8 cellular contexts compared by ENCODE assay signal in the genomic region with DNA sequence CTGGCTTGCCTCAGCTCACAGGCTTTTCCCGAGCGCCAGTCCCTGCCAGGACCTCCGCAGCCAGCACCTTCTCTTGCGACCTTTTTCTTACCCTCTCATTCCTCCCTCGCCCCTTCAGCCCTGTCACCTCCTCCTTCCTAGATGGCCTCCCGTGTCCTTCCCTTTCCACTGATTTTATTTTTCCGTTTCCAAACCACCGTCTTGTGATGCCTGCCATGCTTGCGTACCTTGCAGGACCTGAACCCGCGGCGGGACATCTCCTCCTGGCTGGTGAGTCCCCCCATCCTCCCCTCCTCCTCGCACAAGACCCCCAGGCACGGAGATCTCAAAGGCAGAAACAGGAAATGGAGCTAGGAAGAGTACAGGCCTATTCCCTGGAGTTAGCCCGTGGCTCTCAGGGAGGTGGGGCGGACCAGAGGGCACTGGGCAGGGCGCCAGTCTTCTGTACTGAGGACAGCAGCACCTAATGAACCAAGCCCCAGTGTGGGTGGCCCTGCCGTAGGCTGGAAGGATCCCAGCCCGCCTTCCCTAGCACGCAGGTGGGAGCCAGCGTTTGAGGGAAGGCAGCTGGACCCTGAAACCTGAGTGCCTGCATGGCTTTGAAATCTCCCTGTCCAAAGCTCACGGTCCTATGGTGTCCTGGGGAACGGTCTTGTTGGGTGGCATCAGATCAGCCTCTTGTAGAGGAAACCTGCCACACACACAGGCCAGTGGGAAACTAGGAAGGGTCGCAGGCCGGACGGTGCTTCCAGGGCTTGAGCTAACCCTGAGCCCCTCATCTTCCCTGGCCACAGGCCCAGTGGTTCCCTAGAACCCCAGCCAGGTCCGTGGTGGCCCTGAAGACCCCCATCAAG. TPM values are rescaled to one million over a fixed set of nuclear protein-coding genes. Genes with fewer than 3 reads are reported as not detected.
DNase-seq lines count a peak whose midpoint lies in the region; ATAC-seq, FAIRE-seq and TF ChIP-seq lines count a peak whose summit lies in the region.

No MANE protein-coding gene starts in this region.

- H3K9me3 Mint-ChIP-seq in brain, result peaks cover 0 to 3% (median 0%) of the 10 kb centered on the region in 5 experiments

- TF ChIP-seq CTCF in GM12875 (IDR thresholded peaks at IDR 0.05; ENCODE audit: borderline replicate concordance, insufficient read depth, low read depth, low read length) (no peak), OCI-LY1 (IDR thresholded peaks at IDR 0.05; ENCODE audit: low read length) (no peak), brain (conservative IDR thresholded peaks at IDR 0.05) (no peak), keratinocyte (optimal IDR thresholded peaks at IDR 0.05 in 1 of 3, IDR thresholded peaks at IDR 0.05 in 1 of 3, conservative IDR thresholded peaks at IDR 0.05 in 1 of 3; ENCODE audit: extremely low read depth in 1 of 3, insufficient read depth in 2 of 3, low read length in 3 of 3) (no peak)

- no peaks in the 10 kb centered on the region for H3K9me3 ChIP-seq in OCI-LY1 (ENCODE audit: low read length)
- no peaks in the 10 kb centered on the region for H3K9me3 ChIP-seq in keratinocyte (ENCODE audit: control insufficient read depth, low read depth, low read length)

- H3K4me3 ChIP-seq in ACC112 (ENCODE audit: low read depth, low read length) (peak overlapping the region; percentile 100), GM12875 (ENCODE audit: low read depth, low read length) (peak overlapping the region; percentile 61), OCI-LY1 (ENCODE audit: low read depth, low read length, poor library complexity, severe bottlenecking) (peak overlapping the region; percentile 75), keratinocyte (ENCODE audit: control insufficient read depth in 2 of 3, extremely low read depth in 1 of 3, insufficient read depth in 2 of 3, low read depth in 1 of 3, low read length in 3 of 3) (peak overlapping the region; percentile 83 to 99 (median 95))

- H3K4me3 Mint-ChIP-seq in brain, result peak overlapping the region; percentile 88 to 96 (median 91)

- H3F3A ChIP-seq in OCI-LY1 (ENCODE audit: insufficient read depth, low read length), result peaks cover 9% of the 10 kb centered on the region; the same call in 1 of the 2 replicates

- H3K27ac ChIP-seq in ACC112 (ENCODE audit: low read depth, low read length), result peak overlapping the region; percentile 73
- H3K27ac ChIP-seq in OCI-LY1 (ENCODE audit: low read depth, low read length, poor library complexity, severe bottlenecking), result peak overlapping the region; percentile 42
- peak overlapping the region; percentile 61 for H3K27ac ChIP-seq in keratinocyte (ENCODE audit: control insufficient read depth, insufficient read depth, low read length)

- DNase-seq in keratinocyte (ENCODE audit: low read depth, low spot score) (no peak), iPS-NIHi7 (ENCODE audit: extremely low spot score) (no peak)
- DNase-seq in stimulated activated CD8-positive, alpha-beta memory T cell treated with anti-CD3 and anti-CD28 coated beads, Interleukin-4, amount 100 ng/mL, for 48 hours, result peak; percentile 49

- peak overlapping the region; percentile 79 to 97 (median 95) for H3K27ac Mint-ChIP-seq in brain

- H3K36me3 ChIP-seq in ACC112 (ENCODE audit: insufficient read depth, low read length), result no peaks in the 10 kb centered on the region; the same call in 1 of the 2 replicates
- H3K36me3 ChIP-seq in OCI-LY1 (ENCODE audit: insufficient read depth, low read length), result no peaks in the 10 kb centered on the region
- peaks cover 14 to 23% of the 10 kb centered on the region in 2 experiments for H3K36me3 ChIP-seq in keratinocyte (ENCODE audit: control insufficient read depth in 2 of 2, extremely low read depth in 1 of 2, insufficient read depth in 2 of 2, low read length in 2 of 2)

- peaks cover 10% of the 10 kb centered on the region for H3K36me3 Mint-ChIP-seq in brain

- H3K4me1 Mint-ChIP-seq in brain, result peaks cover 42% of the 10 kb centered on the region

- FAIRE-seq in keratinocyte (lab: Jason Lieb, UNC), result no peak

- H4K20me1 ChIP-seq in OCI-LY1 (ENCODE audit: insufficient read depth, low read length) (no peaks in the 10 kb centered on the region), keratinocyte (ENCODE audit: control insufficient read depth, extremely low read depth, insufficient read depth, low read length) (no peaks in the 10 kb centered on the region)

- no peak for ATAC-seq in HG03280 (IDR thresholded peaks at IDR 0.05; ENCODE audit: unreplicated experiment)

- peaks cover 5% of the 10 kb centered on the region for H3K27me3 Mint-ChIP-seq in brain

- H3K4me1 ChIP-seq in ACC112 (ENCODE audit: control insufficient read depth, insufficient read depth, low read length, unreplicated experiment) (peaks cover 26% of the 10 kb centered on the region), OCI-LY1 (ENCODE audit: insufficient read depth, low read length, severe bottlenecking) (peaks cover 47% of the 10 kb centered on the region), keratinocyte (ENCODE audit: control insufficient read depth, extremely low read depth, insufficient read depth, low read length) (peaks cover 14% of the 10 kb centered on the region)

- no peaks in the 10 kb centered on the region for H3K9me2 ChIP-seq in OCI-LY1 (ENCODE audit: low read depth, low read length)

- H3K9me1 ChIP-seq in keratinocyte (ENCODE audit: control insufficient read depth, extremely low read depth, insufficient read depth, low read length), result no peaks in the 10 kb centered on the region

- H3K9ac ChIP-seq in OCI-LY1 (ENCODE audit: low read length), result peak overlapping the region; percentile 89
- H3K9ac ChIP-seq in keratinocyte (ENCODE audit: control insufficient read depth, extremely low read depth, insufficient read depth, low read length), result peak overlapping the region; percentile 86

- H3K27me3 ChIP-seq in ACC112 (ENCODE audit: insufficient read depth, low read length) (no peaks in the 10 kb centered on the region), OCI-LY1 (ENCODE audit: insufficient read depth, low read length) (0 out of 2 replicates have a peak, but pooled peaks cover 1% of the 10 kb centered on the region), keratinocyte (ENCODE audit: control insufficient read depth, extremely low read depth, insufficient read depth, low read length) (no peaks in the 10 kb centered on the region)

- H3K79me2 ChIP-seq in ACC112 (ENCODE audit: control insufficient read depth, insufficient read depth, low read length, unreplicated experiment), result peaks cover 18% of the 10 kb centered on the region
- H3K79me2 ChIP-seq in OCI-LY1 (ENCODE audit: insufficient read depth, low read length), result no peaks in the 10 kb centered on the region
- peaks cover 13% of the 10 kb centered on the region for H3K79me2 ChIP-seq in keratinocyte (ENCODE audit: control insufficient read depth, insufficient read depth, low read length)

- H3K4me2 ChIP-seq in OCI-LY1 (ENCODE audit: low read length), result peak overlapping the region; percentile 85
- H3K4me2 ChIP-seq in keratinocyte (ENCODE audit: control insufficient read depth, extremely low read depth, insufficient read depth, low read depth, low read length), result peak overlapping the region; percentile 88

- dilution Hi-C loops in keratinocyte (cut with MboI; ENCODE audit: extremely low pct_ligation_motif_present, low sequenced_read_pairs), result no loop called here

- peak overlapping the region; percentile 62 for H2AFZ ChIP-seq in ACC112 (ENCODE audit: low read length, unreplicated experiment)
- H2AFZ ChIP-seq in OCI-LY1 (ENCODE audit: low read length), result no peak overlapping the region
- H2AFZ ChIP-seq in keratinocyte (ENCODE audit: control insufficient read depth, low read length), result peak overlapping the region; percentile 84

RNA-seq across cellular contexts. Expression of a gene that starts 0.6 kb away (rescaled TPM):
- polyA plus RNA-seq in brain (ENCODE audit: insufficient read depth, low read depth, low replicate concordance) (38.7 TPM), keratinocyte (10.4 to 25.6 TPM (median 17.1 TPM) in 3 replicates)
- polyA plus RNA-seq in keratinocyte (2011; ENCODE audit: low read depth), result 2.1 TPM
- polyA plus RNA-seq in keratinocyte (2011; cell fraction: cytosol; rRNA removed), result 11.2 and 20.0 TPM in 2 replicates
- 4.3 and 4.5 TPM in 2 replicates for polyA plus RNA-seq in keratinocyte (2011; cell fraction: nucleus; rRNA removed)
- polyA plus RNA-seq in keratinocyte (2012; ENCODE audit: low replicate concordance), result 15.6 and 35.2 TPM in 2 replicates
- polyA minus RNA-seq in keratinocyte, result 4.9 to 16.3 TPM (median 5.5 TPM) in 3 replicates
- 12.9 TPM for polyA minus RNA-seq in keratinocyte (2011; cell fraction: cytosol; rRNA and poly(A)+ RNA removed)
- polyA minus RNA-seq in keratinocyte (2011; cell fraction: nucleus; rRNA and poly(A)+ RNA removed), result 1.7 and 2.9 TPM in 2 replicates

RNA-seq across cellular contexts. Expression of a gene that starts 17.4 kb away (rescaled TPM):
- polyA plus RNA-seq in brain (ENCODE audit: insufficient read depth, low read depth, low replicate concordance) (88.3 TPM), keratinocyte (3.3 to 6.9 TPM (median 4.1 TPM) in 3 replicates)
- polyA plus RNA-seq in keratinocyte (2011; ENCODE audit: low read depth), result 14.1 TPM
- 6.6 and 11.6 TPM in 2 replicates for polyA plus RNA-seq in keratinocyte (2011; cell fraction: cytosol; rRNA removed)
- 10.1 and 12.5 TPM in 2 replicates for polyA plus RNA-seq in keratinocyte (2011; cell fraction: nucleus; rRNA removed)
- polyA plus RNA-seq in keratinocyte (2012; ENCODE audit: low replicate concordance), result 14.9 and 19.0 TPM in 2 replicates
- polyA minus RNA-seq in keratinocyte, result 3.1 to 24.6 TPM (median 5.8 TPM) in 3 replicates
- polyA minus RNA-seq in keratinocyte (2011; cell fraction: cytosol; rRNA and poly(A)+ RNA removed), result 15.5 TPM
- polyA minus RNA-seq in keratinocyte (2011; cell fraction: nucleus; rRNA and poly(A)+ RNA removed), result 3.2 and 6.3 TPM in 2 replicates

RNA-seq across cellular contexts. Expression of a gene that starts 21.8 kb away (rescaled TPM):
- polyA plus RNA-seq in brain (ENCODE audit: insufficient read depth, low read depth, low replicate concordance), result 278 TPM
- 294 to 346 TPM (median 316 TPM) in 3 replicates for polyA plus RNA-seq in keratinocyte
- 56.5 TPM for polyA plus RNA-seq in keratinocyte (2011; ENCODE audit: low read depth)
- polyA plus RNA-seq in keratinocyte (2011; cell fraction: cytosol; rRNA removed), result 303 and 332 TPM in 2 replicates
- 227 and 268 TPM in 2 replicates for polyA plus RNA-seq in keratinocyte (2011; cell fraction: nucleus; rRNA removed)
- polyA plus RNA-seq in keratinocyte (2012; ENCODE audit: low replicate concordance), result 178 and 256 TPM in 2 replicates
- polyA minus RNA-seq in keratinocyte, result 224 to 376 TPM (median 273 TPM) in 3 replicates
- 175 TPM for polyA minus RNA-seq in keratinocyte (2011; cell fraction: cytosol; rRNA and poly(A)+ RNA removed)
- polyA minus RNA-seq in keratinocyte (2011; cell fraction: nucleus; rRNA and poly(A)+ RNA removed), result 65.1 and 65.2 TPM in 2 replicates

RNA-seq across cellular contexts. Expression of a gene that starts 25.7 kb away (rescaled TPM):
- polyA plus RNA-seq in brain (ENCODE audit: insufficient read depth, low read depth, low replicate concordance) (50.9 TPM), keratinocyte (17.4 to 18.1 TPM (median 17.7 TPM) in 3 replicates)
- polyA plus RNA-seq in keratinocyte (2011; ENCODE audit: low read depth), result 20.2 TPM
- 7.7 and 11.0 TPM in 2 replicates for polyA plus RNA-seq in keratinocyte (2011; cell fraction: cytosol; rRNA removed)
- 46.1 and 53.2 TPM in 2 replicates for polyA plus RNA-seq in keratinocyte (2011; cell fraction: nucleus; rRNA removed)
- 14.3 and 16.5 TPM in 2 replicates for polyA plus RNA-seq in keratinocyte (2012; ENCODE audit: low replicate concordance)
- polyA minus RNA-seq in keratinocyte, result 23.1 to 34.2 TPM (median 24.0 TPM) in 3 replicates
- polyA minus RNA-seq in keratinocyte (2011; cell fraction: cytosol; rRNA and poly(A)+ RNA removed), result 28.6 TPM
- 25.5 and 29.3 TPM in 2 replicates for polyA minus RNA-seq in keratinocyte (2011; cell fraction: nucleus; rRNA and poly(A)+ RNA removed)

RNA-seq across cellular contexts. Expression of a gene that starts 56.0 kb away (rescaled TPM):
- 8.8 TPM for polyA plus RNA-seq in brain (ENCODE audit: insufficient read depth, low read depth, low replicate concordance)
- polyA plus RNA-seq in keratinocyte, result 2.1 to 4.4 TPM (median 3.2 TPM) in 3 replicates
- polyA plus RNA-seq in keratinocyte (2011; ENCODE audit: low read depth), result 2.2 TPM
- polyA plus RNA-seq in keratinocyte (2011; cell fraction: cytosol; rRNA removed), result 3.9 and 6.1 TPM in 2 replicates
- polyA plus RNA-seq in keratinocyte (2011; cell fraction: nucleus; rRNA removed), result 3.5 and 4.5 TPM in 2 replicates
- 6.7 and 8.6 TPM in 2 replicates for polyA plus RNA-seq in keratinocyte (2012; ENCODE audit: low replicate concordance)
- polyA minus RNA-seq in keratinocyte, result 1.4 to 3.8 TPM (median 2.2 TPM) in 3 replicates
- polyA minus RNA-seq in keratinocyte (2011; cell fraction: cytosol; rRNA and poly(A)+ RNA removed), result 5.9 TPM
- 1.9 and 2.6 TPM in 2 replicates for polyA minus RNA-seq in keratinocyte (2011; cell fraction: nucleus; rRNA and poly(A)+ RNA removed)
